Comparison of ENCODE assay signal across 12 cellular contexts in the genomic region with DNA sequence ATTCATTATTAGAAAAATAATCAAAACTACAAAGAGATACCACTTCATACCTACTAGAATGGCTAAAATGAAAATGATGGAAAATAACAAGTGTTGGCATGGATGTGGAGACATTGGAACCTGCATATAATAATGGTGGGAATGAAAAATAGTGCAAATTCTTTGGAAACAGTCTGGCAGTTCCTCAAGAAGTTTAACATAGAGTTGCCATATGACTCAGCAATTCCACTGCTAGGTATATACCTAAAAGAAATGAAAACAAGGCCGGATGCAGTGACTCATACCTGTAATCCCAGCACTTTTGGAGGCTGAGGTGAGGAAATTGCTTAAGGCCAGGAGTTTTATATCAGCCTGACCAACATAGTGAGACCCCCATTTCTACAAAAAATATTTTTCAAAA. TPM values are rescaled to one million over a fixed set of nuclear protein-coding genes. Genes with fewer than 3 reads are reported as not detected.
DNase-seq lines count a peak whose midpoint lies in the region; ATAC-seq and TF ChIP-seq lines count a peak whose summit lies in the region.
"Had no signal": no experiment of that assay in that cellular context is flagged by ENCODE, and none has a peak within 500 bp of the region (broad histone marks: within the 10 kb centered on the region; RNA-seq: fewer than 3 reads in every experiment).

No MANE protein-coding gene starts in this region.

- in situ Hi-C loops in brain microvascular endothelial cell (cut with HindIII; ENCODE audit: low pct_ligation_motif_present, low sequenced_read_pairs) = no loop called here
- in situ Hi-C loops in KBM-7 (cut with MboI; ENCODE audit: low pct_unique_long_range_greater_than_20kb, low sequenced_read_pairs) = no loop called here

- no peak for TF ChIP-seq CTCF in brain microvascular endothelial cell (IDR thresholded peaks at IDR 0.05; ENCODE audit: low read depth, low read length, missing control alignments)

- peak overlapping the region; percentile 21 for H3K27ac ChIP-seq in brain microvascular endothelial cell
- H3K27ac ChIP-seq: VCaP had no signal

- H3K4me3 ChIP-seq in brain microvascular endothelial cell (ENCODE audit: low read depth, low read length) = no peak overlapping the region

- no peaks in the 10 kb centered on the region for H3K36me3 ChIP-seq in brain microvascular endothelial cell (replicated peaks)

- DNase-seq in Daoy (ENCODE audit: low read depth) (peak; percentile 29), HT1080 (ENCODE audit: low read depth) (peak; percentile 93), brain microvascular endothelial cell (peak; percentile 35), NCI-H2171 treated with DMSO at 0.1 percent for 48 hours (lab: John Stamatoyannopoulos, UW) (no peak), KBM-7 (no peak), cerebellum (ENCODE audit: low spot score) (no peak)
- DNase-seq: islet precursor cell, Karpas-422, nucleus accumbens had no signal

- ATAC-seq in GM21390 (IDR thresholded peaks at IDR 0.05; ENCODE audit: unreplicated experiment) (peak; percentile 81), HG03097 (IDR thresholded peaks at IDR 0.05; ENCODE audit: low FRiP score, unreplicated experiment) (no peak)

- no peaks in the 10 kb centered on the region for H3K27me3 ChIP-seq in brain microvascular endothelial cell (replicated peaks)

RNA-seq across cellular contexts. Expression of a gene that starts 41.6 kb away (rescaled TPM):
- 5.0 and 12.0 TPM in 2 replicates for total RNA-seq in Daoy (2014; rRNA removed; shearing (Covaris generic))
- total RNA-seq in HT1080 (2014; rRNA removed; shearing (Covaris generic)) = 0.97 and 4.7 TPM in 2 replicates
- 3.9 and 6.1 TPM in 2 replicates for polyA plus RNA-seq in HT1080 (2015; cell fraction: cytosol; rRNA removed)
- polyA plus RNA-seq in HT1080 (2015; cell fraction: nucleus; rRNA removed) = 1.1 and 4.0 TPM in 2 replicates
- 21.6 TPM for total RNA-seq in cerebellum

Comparison
In these comparisons a context has a peak if more than half of its experiments do, and no peak if none do; other contexts are left out.
1. DNase-seq: peak in Daoy (single experiment), HT1080 (single experiment) and brain microvascular endothelial cell (single experiment); none in NCI-H2171 treated with DMSO at 0.1 percent for 48 hours (single experiment), KBM-7 (single experiment) and cerebellum (single experiment).